ENCODE assay signal across 8 cellular contexts in genomic region chr7:123534383-123535260, GRCh38. TPM values are rescaled to one million over a fixed set of nuclear protein-coding genes. Genes with fewer than 3 reads are reported as not detected.
A peak's percentile ranks its signal among the peaks of the same experiment; 100 is the strongest.
DNase-seq lines count a peak whose midpoint lies in the region; ATAC-seq and TF ChIP-seq lines count a peak whose summit lies in the region.

Gene IQUB (minus strand): TSS chr7:123534595. CDS start chr7:123512340, 22,255 bp downstream.

- peaks cover 22% of the 10 kb centered on the region for H3K27me3 Mint-ChIP-seq in type B pancreatic cell

- peak within 1 kb of the TSS; percentile 21 for H3K27ac ChIP-seq in adipose tissue (ENCODE audit: low read depth, low read length)
- peak within 1 kb of the TSS in 11 of 12 donors; percentile 77 to 92 (median 85) for H3K27ac ChIP-seq in heart left ventricle

- peak within 1 kb of the TSS; percentile 90 for H3K27ac Mint-ChIP-seq in type B pancreatic cell

- DNase-seq in NCI-H1417 treated with DMSO at 0.1 percent for 48 hours (lab: John Stamatoyannopoulos, UW) (peak; percentile 99), SW 1271 (lab: John Stamatoyannopoulos, UW) (peak; percentile 83 to 95), heart left ventricle (peak; percentile 98 to 99 (median 99)), pons (ENCODE audit: low spot score) (peak; percentile 99), type B pancreatic cell (ENCODE audit: extremely low spot score, unreplicated experiment) (peak; percentile 96)

- no peaks in the 10 kb centered on the region for H3K9me3 ChIP-seq in heart left ventricle

- H3K9me3 Mint-ChIP-seq in type B pancreatic cell: no peaks in the 10 kb centered on the region

- peaks cover 0 to 6% (median 0%) of the 10 kb centered on the region in 9 donors for H3K36me3 ChIP-seq in heart left ventricle

- 1% methylated on average over 54 of the region's 54 CpGs for WGBS in adipose tissue, 3 donors
- 1 to 2% (median 1%) methylated on average over 53 to 54 of the region's 54 CpGs for WGBS in heart left ventricle, 4 donors

- peaks cover 0 to 4% (median 0%) of the 10 kb centered on the region in 9 donors for H3K27me3 ChIP-seq in heart left ventricle

- H3K4me1 Mint-ChIP-seq in type B pancreatic cell (ENCODE audit: unreplicated experiment): peaks cover 4% of the 10 kb centered on the region

- TF ChIP-seq CTCF in GM12875 (IDR thresholded peaks at IDR 0.05; ENCODE audit: borderline replicate concordance, insufficient read depth, low read depth, low read length) (no peak), heart left ventricle (IDR thresholded peaks at IDR 0.05) (no peak), type B pancreatic cell (conservative IDR thresholded peaks at IDR 0.05) (no peak)

- H3K4me3 Mint-ChIP-seq in type B pancreatic cell: peak within 1 kb of the TSS; percentile 89

- H3K4me3 ChIP-seq in GM12875 (ENCODE audit: low read depth, low read length) (peak within 1 kb of the TSS; percentile 69), heart left ventricle (peak within 1 kb of the TSS; percentile 19 to 68 (median 62))

- no peaks in the 10 kb centered on the region for H3K36me3 Mint-ChIP-seq in type B pancreatic cell

- TF ChIP-seq POLR2A in heart left ventricle (IDR thresholded peaks at IDR 0.05): peak in 1 of 2 donors; percentile 14

- peak; percentile 78 for ATAC-seq in HG02763 (IDR thresholded peaks at IDR 0.05; ENCODE audit: unreplicated experiment)
- peak; percentile 95 to 97 (median 96) for ATAC-seq in heart left ventricle

- intact Hi-C loops in heart left ventricle (cut with DNase I): loop anchor here in 7 of 10 donors (1.0 to 5.0 kb wide), 6 partner anchors 22 to 214 kb away; partner anchors contain the start of genes NDUFA5 (in 3 of the 7) and WASL (in 1 of the 7)

- H3K4me1 ChIP-seq in heart left ventricle: peaks cover 0 to 18% (median 10%) of the 10 kb centered on the region in 12 donors

RNA-seq across cellular contexts. Expression of gene IQUB, which starts in this region (rescaled TPM):
- polyA plus RNA-seq in adipose tissue (under 1 TPM in 2 of 3 donors, not detected in 1; 0.11 to 0.13 TPM), heart left ventricle (under 1 TPM in 1 of 2 donors, not detected in 1; 0.19 TPM)
- total RNA-seq in heart left ventricle (1 to 10 TPM in 1 of 9 donors, under 1 TPM in 8; 0.24 to 1.3 (median 0.63) TPM), type B pancreatic cell (ENCODE audit: low replicate concordance) (1.2 and 2.1 TPM in 2 replicates)

Comparison
In these comparisons a context has a peak if more than half of its experiments do, and no peak if none do; other contexts are left out.
1. Peak in every context shown above with its lines: DNase-seq, ATAC-seq, H3K4me3 ChIP-seq and H3K27ac ChIP-seq.